12 cellular contexts compared by ENCODE assay signal in genomic region chr2:195531754-195532153, GRCh38.
DNase-seq lines count a peak whose midpoint lies in the region; ATAC-seq and TF ChIP-seq lines count a peak whose summit lies in the region.
"Had no signal": no experiment of that assay in that cellular context is flagged by ENCODE, and none has a peak within 500 bp of the region (broad histone marks: within the 10 kb centered on the region; RNA-seq: fewer than 3 reads in every experiment).

No MANE protein-coding gene starts in this region.

- no peak overlapping the region for H3K27ac ChIP-seq in left ventricle myocardium inferior (replicated peaks)
- H3K27ac ChIP-seq: upper lobe of right lung had no signal

- no peaks in the 10 kb centered on the region for H3K27me3 ChIP-seq in left ventricle myocardium inferior (ENCODE audit: low read depth)
- H3K27me3 ChIP-seq: upper lobe of right lung had no signal

- intact Hi-C loops in activated naive CD4-positive, alpha-beta T cell treated with anti-CD3 and anti-CD28 coated beads for 36 hours (cut with micrococcal nuclease): loop anchor here (1.0 to 10.0 kb wide), 4 partner anchors 89 to 1683 kb away; partner anchors contain the start of gene PGAP1
- intact Hi-C loops in left ventricle myocardium inferior (cut with micrococcal nuclease): no loop called here

- no peak overlapping the region for H3K4me3 Mint-ChIP-seq in activated naive CD4-positive, alpha-beta T cell treated with anti-CD3 and anti-CD28 coated beads for 36 hours
- peak overlapping the region in 2 of 3 donors; percentile 84 for H3K4me3 Mint-ChIP-seq in T-cell
- no peak overlapping the region for H3K4me3 Mint-ChIP-seq in stimulated activated memory B cell treated with anti-CD40 and anti-IgM and Interleukin-4, amounts not matched to agents 10 μg/mL and 1 μg/mL and 100 μg/mL, for 72 hours

- peak overlapping the region; percentile 98 for H3K27ac Mint-ChIP-seq in activated naive CD4-positive, alpha-beta T cell treated with anti-CD3 and anti-CD28 coated beads for 36 hours
- H3K27ac Mint-ChIP-seq in T-cell: peak overlapping the region; percentile 100
- H3K27ac Mint-ChIP-seq in stimulated activated memory B cell treated with anti-CD40 and anti-IgM and Interleukin-4, amounts not matched to agents 10 μg/mL and 1 μg/mL and 100 μg/mL, for 72 hours: peak overlapping the region; percentile 92

- H3K27me3 Mint-ChIP-seq in activated naive CD4-positive, alpha-beta T cell treated with anti-CD3 and anti-CD28 coated beads for 36 hours (ENCODE audit: low read depth): no peaks in the 10 kb centered on the region
- no peaks in the 10 kb centered on the region for H3K27me3 Mint-ChIP-seq in T-cell
- no peaks in the 10 kb centered on the region for H3K27me3 Mint-ChIP-seq in stimulated activated memory B cell treated with anti-CD40 and anti-IgM and Interleukin-4, amounts not matched to agents 10 μg/mL and 1 μg/mL and 100 μg/mL, for 72 hours

- no peak for TF ChIP-seq CTCF in left ventricle myocardium inferior (IDR thresholded peaks at IDR 0.05; ENCODE audit: borderline replicate concordance)

- no peak overlapping the region for H3K4me3 ChIP-seq in left ventricle myocardium inferior

- CTCF ChIA-PET in activated naive CD4-positive, alpha-beta T cell treated with anti-CD3 and anti-CD28 coated beads for 36 hours (lab: Charles Lee): interaction anchor here (0.8 to 7.5 kb wide), 2 partner anchors 28 to 125 kb away, joined by 3 to 56 read pairs; partner anchors contain the start of gene SLC39A10
- CTCF ChIA-PET in T-cell (lab: Charles Lee): interaction anchor here in 1 of 2 donors (1.3 kb wide), 1 partner anchor 34 kb away, joined by 3 read pairs; no protein-coding TSS in a partner anchor

- H3K36me3 Mint-ChIP-seq in activated naive CD4-positive, alpha-beta T cell treated with anti-CD3 and anti-CD28 coated beads for 36 hours (ENCODE audit: low read depth): peaks cover 12% of the 10 kb centered on the region
- H3K36me3 Mint-ChIP-seq in T-cell: no peaks in the 10 kb centered on the region
- H3K36me3 Mint-ChIP-seq in stimulated activated memory B cell treated with anti-CD40 and anti-IgM and Interleukin-4, amounts not matched to agents 10 μg/mL and 1 μg/mL and 100 μg/mL, for 72 hours: no peaks in the 10 kb centered on the region

- ATAC-seq in T-cell (replicated peaks in 1 of 4): no peak
- ATAC-seq in stimulated activated memory B cell treated with anti-CD40 and anti-IgM and Interleukin-4, amounts not matched to agents 10 μg/mL and 1 μg/mL and 100 μg/mL, for 72 hours: no peak
- ATAC-seq in GM18520 (IDR thresholded peaks at IDR 0.05; ENCODE audit: unreplicated experiment): no peak
- ATAC-seq: upper lobe of right lung had no signal

- H3K4me1 Mint-ChIP-seq in activated naive CD4-positive, alpha-beta T cell treated with anti-CD3 and anti-CD28 coated beads for 36 hours (ENCODE audit: low read depth): peaks cover 56% of the 10 kb centered on the region
- peaks cover 61 to 68% (median 63%) of the 10 kb centered on the region in 3 donors for H3K4me1 Mint-ChIP-seq in T-cell
- peaks cover 46% of the 10 kb centered on the region for H3K4me1 Mint-ChIP-seq in stimulated activated memory B cell treated with anti-CD40 and anti-IgM and Interleukin-4, amounts not matched to agents 10 μg/mL and 1 μg/mL and 100 μg/mL, for 72 hours

- peaks cover 17% of the 10 kb centered on the region for H3K4me1 ChIP-seq in left ventricle myocardium inferior

- H3K36me3 ChIP-seq in left ventricle myocardium inferior: no peaks in the 10 kb centered on the region
- H3K36me3 ChIP-seq: upper lobe of right lung had no signal

- no peak for DNase-seq in activated naive CD4-positive, alpha-beta T cell treated with anti-CD3 and anti-CD28 coated beads for 36 hours
- no peak for DNase-seq in activated naive CD4-positive, alpha-beta T cell treated with anti-CD3 and anti-CD28 coated beads, Interleukin-2, amount 50 U/mL, for 16 hours
- no peak for DNase-seq in T-cell
- DNase-seq in fibroblast of gingiva (ENCODE audit: low read depth): peak; percentile 73
- no peak for DNase-seq in left ventricle myocardium inferior
- DNase-seq in SHP77 (lab: John Stamatoyannopoulos, UW): no peak
- DNase-seq: C1 segment of cervical spinal cord, Kasumi-1, NCI-H2107, upper lobe of right lung had no signal

- H3K9me3 ChIP-seq in left ventricle myocardium inferior (replicated peaks): no peaks in the 10 kb centered on the region
- H3K9me3 ChIP-seq: upper lobe of right lung had no signal

- H3K9me3 Mint-ChIP-seq in activated naive CD4-positive, alpha-beta T cell treated with anti-CD3 and anti-CD28 coated beads for 36 hours: no peaks in the 10 kb centered on the region
- H3K9me3 Mint-ChIP-seq in T-cell: no peaks in the 10 kb centered on the region
- H3K9me3 Mint-ChIP-seq in stimulated activated memory B cell treated with anti-CD40 and anti-IgM and Interleukin-4, amounts not matched to agents 10 μg/mL and 1 μg/mL and 100 μg/mL, for 72 hours: no peaks in the 10 kb centered on the region

- POLR2A ChIA-PET in T-cell (lab: Charles Lee): interaction anchor here in 1 of 2 donors (0.6 to 0.9 kb wide), 2 partner anchors 27 to 1808 kb away, joined by 3 read pairs; no protein-coding TSS in a partner anchor

Comparison
In these comparisons a context has a peak if more than half of its experiments do, and no peak if none do; other contexts are left out.
1. H3K4me3 Mint-ChIP-seq: peak in T-cell (2 of 3); none in activated naive CD4-positive, alpha-beta T cell treated with anti-CD3 and anti-CD28 coated beads for 36 hours (single experiment) and stimulated activated memory B cell treated with anti-CD40 and anti-IgM and Interleukin-4, amounts not matched to agents 10 μg/mL and 1 μg/mL and 100 μg/mL, for 72 hours (single experiment).
2. Peak in every context shown above with its lines, with median percentiles within 50 percentile points of each other: H3K27ac Mint-ChIP-seq.